25 cellular contexts compared by ENCODE assay signal in genomic region chr1:2971146-2971501, GRCh38. TPM values are rescaled to one million over a fixed set of nuclear protein-coding genes. Genes with fewer than 3 reads are reported as not detected.
DNase-seq lines count a peak whose midpoint lies in the region; ATAC-seq and TF ChIP-seq lines count a peak whose summit lies in the region.
"Had no signal": no experiment of that assay in that cellular context is flagged by ENCODE, and none has a peak within 500 bp of the region (broad histone marks: within the 10 kb centered on the region; RNA-seq: fewer than 3 reads in every experiment).

No MANE protein-coding gene starts in this region.

- H3K27me3 Mint-ChIP-seq in natural killer cell (ENCODE audit: low read depth in 2 of 2), result no peaks in the 10 kb centered on the region
- no peaks in the 10 kb centered on the region for H3K27me3 Mint-ChIP-seq in natural killer cell treated with Interleukin-12 subunit alpha and Interleukin-12 subunit beta and Interleukin-15 and Interleukin-18, amount 100 ng/mL, for 72 hours

- no peak overlapping the region for H3K4me3 Mint-ChIP-seq in natural killer cell
- H3K4me3 Mint-ChIP-seq in natural killer cell treated with Interleukin-12 subunit alpha and Interleukin-12 subunit beta and Interleukin-15 and Interleukin-18, amount 100 ng/mL, for 72 hours, result no peak overlapping the region
- H3K4me3 Mint-ChIP-seq: CD8-positive, alpha-beta T cell had no signal

- TF ChIP-seq CTCF in natural killer cell (IDR thresholded peaks at IDR 0.05) (no peak), suprapubic skin (IDR thresholded peaks at IDR 0.05) (no peak), mucosa of descending colon (IDR thresholded peaks at IDR 0.05) (no peak)

- DNase-seq in natural killer cell (peak; percentile 13), mesenteric fat pad (ENCODE audit: low spot score) (peak; percentile 65), suprapubic skin (ENCODE audit: low spot score in 2 of 2) (peak; percentile 57 to 69), mucosa of descending colon (no peak)
- DNase-seq in natural killer cell treated with Interleukin-12 subunit alpha and Interleukin-12 subunit beta and Interleukin-15 and Interleukin-18, amount 100 ng/mL, for 72 hours (ENCODE audit: low spot score), result no peak
- no peak for DNase-seq in activated effector memory CD4-positive, alpha-beta T cell treated with anti-CD3 and anti-CD28 coated beads, Interleukin-2, amount 50 U/mL, for 16 hours
- DNase-seq: C1 segment of cervical spinal cord; Caco-2; CD8-positive, alpha-beta T cell; DMS79 treated with DMSO at 0.1 percent for 48 hours; GF-D8; NCI-H1048; NCI-H1417; NCI-H1694; NCI-H2029 treated with DMSO at 0.1 percent for 48 hours; NCI-H2227 treated with DMSO at 0.1 percent for 48 hours; NCI-H526 treated with DMSO at 0.1 percent for 48 hours; RPMI8226; SHP77 had no signal

- 97% methylated on average over 5 of the region's 8 CpGs for WGBS in suprapubic skin

- peaks cover 15 to 16% of the 10 kb centered on the region in 2 donors for H3K4me1 Mint-ChIP-seq in natural killer cell
- H3K4me1 Mint-ChIP-seq in natural killer cell treated with Interleukin-12 subunit alpha and Interleukin-12 subunit beta and Interleukin-15 and Interleukin-18, amount 100 ng/mL, for 72 hours (ENCODE audit: low read depth in 2 of 2), result peaks cover 0 to 17% of the 10 kb centered on the region in 2 donors

- H3K36me3 Mint-ChIP-seq in natural killer cell, result no peaks in the 10 kb centered on the region
- H3K36me3 Mint-ChIP-seq in natural killer cell treated with Interleukin-12 subunit alpha and Interleukin-12 subunit beta and Interleukin-15 and Interleukin-18, amount 100 ng/mL, for 72 hours, result no peaks in the 10 kb centered on the region
- H3K36me3 Mint-ChIP-seq: CD8-positive, alpha-beta T cell had no signal

- H3K9me3 ChIP-seq in suprapubic skin (no peaks in the 10 kb centered on the region), mucosa of descending colon (no peaks in the 10 kb centered on the region)
- H3K9me3 ChIP-seq: Caco-2 had no signal

- H3K36me3 ChIP-seq in suprapubic skin (no peaks in the 10 kb centered on the region), mucosa of descending colon (ENCODE audit: low read depth) (no peaks in the 10 kb centered on the region)

- H3K4me1 ChIP-seq in suprapubic skin (no peaks in the 10 kb centered on the region), mucosa of descending colon (ENCODE audit: low read depth) (no peaks in the 10 kb centered on the region)
- H3K4me1 ChIP-seq: Caco-2 had no signal

- no peaks in the 10 kb centered on the region for H3K9me3 Mint-ChIP-seq in natural killer cell
- H3K9me3 Mint-ChIP-seq in natural killer cell treated with Interleukin-12 subunit alpha and Interleukin-12 subunit beta and Interleukin-15 and Interleukin-18, amount 100 ng/mL, for 72 hours, result no peaks in the 10 kb centered on the region
- H3K9me3 Mint-ChIP-seq: CD8-positive, alpha-beta T cell had no signal

- H3K4me3 ChIP-seq in suprapubic skin, result no peak overlapping the region
- H3K4me3 ChIP-seq in mucosa of descending colon, result no peak overlapping the region

- intact Hi-C loops in natural killer cell (cut with micrococcal nuclease), result no loop called here
- intact Hi-C loops in mucosa of descending colon (cut with DNase I, micrococcal nuclease), result no loop called here

- no peak for TF ChIP-seq EP300 in suprapubic skin (IDR thresholded peaks at IDR 0.05)

- no peak for TF ChIP-seq POLR2A in suprapubic skin (IDR thresholded peaks at IDR 0.05)

- no peak for ATAC-seq in natural killer cell
- no peak for ATAC-seq in natural killer cell treated with Interleukin-12 subunit alpha and Interleukin-12 subunit beta and Interleukin-15 and Interleukin-18, amount 100 ng/mL, for 72 hours
- no peak for ATAC-seq in mucosa of descending colon
- ATAC-seq in GM18511 (IDR thresholded peaks at IDR 0.05; ENCODE audit: unreplicated experiment), result no peak
- ATAC-seq: CD8-positive, alpha-beta T cell; HCT116 had no signal

- no peak overlapping the region for H3K27ac Mint-ChIP-seq in natural killer cell
- no peak overlapping the region for H3K27ac Mint-ChIP-seq in natural killer cell treated with Interleukin-12 subunit alpha and Interleukin-12 subunit beta and Interleukin-15 and Interleukin-18, amount 100 ng/mL, for 72 hours
- H3K27ac Mint-ChIP-seq: CD8-positive, alpha-beta T cell had no signal

- H3K27me3 ChIP-seq in suprapubic skin, result peaks cover 68% of the 10 kb centered on the region

- H3K27ac ChIP-seq in suprapubic skin, result no peak overlapping the region
- H3K27ac ChIP-seq: HL-60 had no signal

RNA-seq across cellular contexts. Expression of gene ACTRT2, which starts 50.1 kb away (rescaled TPM):
- total RNA-seq in natural killer cell (not detected), mesenteric fat pad (not detected), suprapubic skin (not detected), mucosa of descending colon (not detected)
- not detected for total RNA-seq in natural killer cell treated with Interleukin-12 subunit alpha and Interleukin-12 subunit beta and Interleukin-15 and Interleukin-18, amount 100 ng/mL, for 72 hours
- total RNA-seq: A673; Caco-2; CD8-positive, alpha-beta T cell; H4; NCI-H460 had no signal

Comparison
In these comparisons a context has a peak if more than half of its experiments do, and no peak if none do; other contexts are left out.
1. DNase-seq: peak in natural killer cell (single experiment), mesenteric fat pad (single experiment) and suprapubic skin (2 of 2); none in natural killer cell treated with Interleukin-12 subunit alpha and Interleukin-12 subunit beta and Interleukin-15 and Interleukin-18, amount 100 ng/mL, for 72 hours (single experiment), activated effector memory CD4-positive, alpha-beta T cell treated with anti-CD3 and anti-CD28 coated beads, Interleukin-2, amount 50 U/mL, for 16 hours (single experiment) and mucosa of descending colon (0 of 3).